In the genomic region with DNA sequence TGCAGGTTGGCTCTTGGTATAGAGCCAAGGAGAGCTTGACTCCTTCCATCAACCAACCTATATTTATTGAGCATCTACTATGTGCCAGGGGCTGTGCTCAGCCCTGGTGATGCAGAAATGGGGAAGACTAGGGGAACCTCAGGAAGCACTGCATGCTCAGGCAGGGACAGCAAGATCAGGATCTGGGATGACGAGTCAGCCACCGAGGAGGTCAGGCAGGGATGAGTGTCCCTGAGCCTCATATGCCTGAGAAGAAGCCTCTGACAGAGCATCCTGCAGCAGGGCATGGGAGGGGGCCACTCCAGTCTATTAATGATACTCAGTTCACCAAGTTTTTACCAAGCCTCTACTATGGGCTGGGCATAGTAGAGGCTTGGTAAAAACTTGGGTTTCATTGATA, we compare ENCODE assay signal across 1 cellular context.
TF ChIP-seq lines count a peak whose summit lies in the region.

No MANE protein-coding gene starts in this region.

TF ChIP-seq in GM23338, 12 proteins besides CTCF, POLR2A, EP300 and RAD21:
- no peak for TF ChIP-seq CREB1 (CRISPR knock-in tag; IDR thresholded peaks at IDR 0.05; ENCODE audit: low read depth)
- no peak for TF ChIP-seq POLR2AphosphoS5 (IDR thresholded peaks at IDR 0.05; ENCODE audit: low read depth)
- no peak for TF ChIP-seq NANOG (IDR thresholded peaks at IDR 0.05; ENCODE audit: borderline replicate concordance)
- TF ChIP-seq JUNB (IDR thresholded peaks at IDR 0.05; ENCODE audit: unreplicated experiment), result no peak
- no peak for TF ChIP-seq EZH2 (IDR thresholded peaks at IDR 0.05; ENCODE audit: low read depth, unreplicated experiment)
- no peak for TF ChIP-seq ZNF114 (CRISPR knock-in tag; IDR thresholded peaks at IDR 0.05)
- TF ChIP-seq ZNF462 (CRISPR knock-in tag; IDR thresholded peaks at IDR 0.05), result no peak
- no peak for TF ChIP-seq EZH2phosphoT487 (IDR thresholded peaks at IDR 0.05; ENCODE audit: unreplicated experiment)
- TF ChIP-seq, protein P1, sequence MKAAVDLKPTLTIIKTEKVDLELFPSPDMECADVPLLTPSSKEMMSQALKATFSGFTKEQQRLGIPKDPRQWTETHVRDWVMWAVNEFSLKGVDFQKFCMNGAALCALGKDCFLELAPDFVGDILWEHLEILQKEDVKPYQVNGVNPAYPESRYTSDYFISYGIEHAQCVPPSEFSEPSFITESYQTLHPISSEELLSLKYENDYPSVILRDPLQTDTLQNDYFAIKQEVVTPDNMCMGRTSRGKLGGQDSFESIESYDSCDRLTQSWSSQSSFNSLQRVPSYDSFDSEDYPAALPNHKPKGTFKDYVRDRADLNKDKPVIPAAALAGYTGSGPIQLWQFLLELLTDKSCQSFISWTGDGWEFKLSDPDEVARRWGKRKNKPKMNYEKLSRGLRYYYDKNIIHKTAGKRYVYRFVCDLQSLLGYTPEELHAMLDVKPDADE (IDR thresholded peaks at IDR 0.05), result no peak
- TF ChIP-seq ZNF331 (CRISPR knock-in tag; IDR thresholded peaks at IDR 0.05; ENCODE audit: low read depth), result no peak
- TF ChIP-seq STAT1 (IDR thresholded peaks at IDR 0.05; ENCODE audit: unreplicated experiment), result no peak
- TF ChIP-seq, protein P2, sequence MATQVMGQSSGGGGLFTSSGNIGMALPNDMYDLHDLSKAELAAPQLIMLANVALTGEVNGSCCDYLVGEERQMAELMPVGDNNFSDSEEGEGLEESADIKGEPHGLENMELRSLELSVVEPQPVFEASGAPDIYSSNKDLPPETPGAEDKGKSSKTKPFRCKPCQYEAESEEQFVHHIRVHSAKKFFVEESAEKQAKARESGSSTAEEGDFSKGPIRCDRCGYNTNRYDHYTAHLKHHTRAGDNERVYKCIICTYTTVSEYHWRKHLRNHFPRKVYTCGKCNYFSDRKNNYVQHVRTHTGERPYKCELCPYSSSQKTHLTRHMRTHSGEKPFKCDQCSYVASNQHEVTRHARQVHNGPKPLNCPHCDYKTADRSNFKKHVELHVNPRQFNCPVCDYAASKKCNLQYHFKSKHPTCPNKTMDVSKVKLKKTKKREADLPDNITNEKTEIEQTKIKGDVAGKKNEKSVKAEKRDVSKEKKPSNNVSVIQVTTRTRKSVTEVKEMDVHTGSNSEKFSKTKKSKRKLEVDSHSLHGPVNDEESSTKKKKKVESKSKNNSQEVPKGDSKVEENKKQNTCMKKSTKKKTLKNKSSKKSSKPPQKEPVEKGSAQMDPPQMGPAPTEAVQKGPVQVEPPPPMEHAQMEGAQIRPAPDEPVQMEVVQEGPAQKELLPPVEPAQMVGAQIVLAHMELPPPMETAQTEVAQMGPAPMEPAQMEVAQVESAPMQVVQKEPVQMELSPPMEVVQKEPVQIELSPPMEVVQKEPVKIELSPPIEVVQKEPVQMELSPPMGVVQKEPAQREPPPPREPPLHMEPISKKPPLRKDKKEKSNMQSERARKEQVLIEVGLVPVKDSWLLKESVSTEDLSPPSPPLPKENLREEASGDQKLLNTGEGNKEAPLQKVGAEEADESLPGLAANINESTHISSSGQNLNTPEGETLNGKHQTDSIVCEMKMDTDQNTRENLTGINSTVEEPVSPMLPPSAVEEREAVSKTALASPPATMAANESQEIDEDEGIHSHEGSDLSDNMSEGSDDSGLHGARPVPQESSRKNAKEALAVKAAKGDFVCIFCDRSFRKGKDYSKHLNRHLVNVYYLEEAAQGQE (IDR thresholded peaks at IDR 0.05; ENCODE audit: unreplicated experiment), result no peak
